In the genomic region with DNA sequence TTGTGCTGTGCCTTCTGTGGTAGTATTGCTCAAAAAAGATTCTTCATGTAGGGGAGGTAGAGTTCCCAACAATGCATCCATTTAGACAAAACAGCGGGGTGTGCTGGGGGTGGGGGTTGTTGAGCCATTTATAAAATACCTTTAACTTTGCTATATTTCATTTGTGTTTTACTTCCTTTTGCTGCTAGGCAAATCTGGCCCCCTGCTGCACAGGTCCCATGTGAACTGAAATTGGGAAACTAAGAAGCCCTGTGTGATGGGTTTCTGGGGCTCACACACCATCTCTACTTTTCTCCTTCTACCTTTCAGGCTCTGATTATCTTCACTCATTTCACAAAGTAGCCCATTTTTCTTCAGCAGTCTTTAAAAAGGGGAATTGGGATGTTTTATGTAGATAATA, we compare ENCODE assay signal across 17 cellular contexts.
"Had no signal": no experiment of that assay in that cellular context is flagged by ENCODE, and none has a peak within 500 bp of the region (broad histone marks: within the 10 kb centered on the region; RNA-seq: fewer than 3 reads in every experiment).

No MANE protein-coding gene starts in this region.

- H3K9me3 ChIP-seq: adrenal gland, colonic mucosa, esophagus squamous epithelium, tibial artery, vagina had no signal

- H3K4me1 ChIP-seq: adrenal gland, colonic mucosa, esophagus squamous epithelium, tibial artery, vagina had no signal

- H3K27ac Mint-ChIP-seq: activated CD4-positive, alpha-beta T cell treated with anti-CD3 and anti-CD28 coated beads, Interleukin-2, amount 10 ng/mL, durations not matched to agents 7 days and 5 days; natural killer cell treated with Interleukin-12 subunit alpha and Interleukin-12 subunit beta and Interleukin-15 and Interleukin-18, amount 100 ng/mL, for 72 hours; progenitor cell of endocrine pancreas had no signal

- H3K36me3 Mint-ChIP-seq: natural killer cell treated with Interleukin-12 subunit alpha and Interleukin-12 subunit beta and Interleukin-15 and Interleukin-18, amount 100 ng/mL, for 72 hours had no signal

- H3K27me3 ChIP-seq: adrenal gland, colonic mucosa, esophagus squamous epithelium, tibial artery, vagina had no signal

- DNase-seq: activated CD4-positive, alpha-beta T cell treated with anti-CD3 and anti-CD28 coated beads, Interleukin-2, amount 10 ng/mL, durations not matched to agents 7 days and 5 days; activated CD4-positive, CD25-positive, alpha-beta regulatory T cell; activated naive CD4-positive, alpha-beta T cell treated with anti-CD3 and anti-CD28 coated beads, Interleukin-2, amount 50 U/mL, for 16 hours; activated T-cell treated with anti-CD3 and anti-CD28 coated beads for 4 hours; adrenal gland; caudate nucleus; colonic mucosa; esophagus squamous epithelium; foreskin fibroblast; left colon; nucleus accumbens; right cardiac atrium; small intestine; tibial artery had no signal

- ATAC-seq: left colon; natural killer cell treated with Interleukin-12 subunit alpha and Interleukin-12 subunit beta and Interleukin-15 and Interleukin-18, amount 100 ng/mL, for 72 hours; right cardiac atrium had no signal

- H3K27me3 Mint-ChIP-seq: activated CD4-positive, alpha-beta T cell treated with anti-CD3 and anti-CD28 coated beads, Interleukin-2, amount 10 ng/mL, durations not matched to agents 7 days and 5 days; natural killer cell treated with Interleukin-12 subunit alpha and Interleukin-12 subunit beta and Interleukin-15 and Interleukin-18, amount 100 ng/mL, for 72 hours had no signal

- H3K4me3 ChIP-seq: adrenal gland, colonic mucosa, esophagus squamous epithelium, tibial artery, vagina had no signal

- H3K27ac ChIP-seq: adrenal gland, colonic mucosa, esophagus squamous epithelium, tibial artery, vagina had no signal

- H3K36me3 ChIP-seq: adrenal gland, colonic mucosa, esophagus squamous epithelium, tibial artery, vagina had no signal

- H3K4me3 Mint-ChIP-seq: activated CD4-positive, alpha-beta T cell treated with anti-CD3 and anti-CD28 coated beads, Interleukin-2, amount 10 ng/mL, durations not matched to agents 7 days and 5 days; natural killer cell treated with Interleukin-12 subunit alpha and Interleukin-12 subunit beta and Interleukin-15 and Interleukin-18, amount 100 ng/mL, for 72 hours had no signal

- H3K9me3 Mint-ChIP-seq: activated CD4-positive, alpha-beta T cell treated with anti-CD3 and anti-CD28 coated beads, Interleukin-2, amount 10 ng/mL, durations not matched to agents 7 days and 5 days had no signal
